In the genomic region with DNA sequence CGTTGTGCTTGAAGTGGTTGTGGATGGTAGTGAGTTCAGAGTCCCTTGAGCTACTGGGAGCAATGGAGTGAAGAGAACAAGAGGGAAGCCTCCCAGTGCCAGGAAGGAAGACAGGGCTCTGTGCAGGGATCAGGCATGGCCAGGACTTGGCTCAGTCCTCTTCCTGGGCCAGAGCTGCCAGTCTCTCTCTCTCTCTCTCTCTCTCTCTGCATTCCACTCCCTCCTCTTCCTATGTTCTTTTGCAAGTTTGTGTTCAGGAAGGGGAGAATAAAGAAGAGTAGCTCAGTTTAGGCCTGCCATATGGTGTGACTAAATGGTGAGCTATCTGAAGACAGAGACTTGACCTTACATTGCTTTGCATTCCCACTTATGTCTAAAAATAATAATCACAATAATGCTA, we compare ENCODE assay signal across 35 cellular contexts. TPM values are rescaled to one million over a fixed set of nuclear protein-coding genes. Genes with fewer than 3 reads are reported as not detected.
DNase-seq lines count a peak whose midpoint lies in the region; ATAC-seq, FAIRE-seq and TF ChIP-seq lines count a peak whose summit lies in the region.
"Had no signal": no experiment of that assay in that cellular context is flagged by ENCODE, and none has a peak within 500 bp of the region (broad histone marks: within the 10 kb centered on the region; RNA-seq: fewer than 3 reads in every experiment).

No MANE protein-coding gene starts in this region.

- no peak overlapping the region for H2AFZ ChIP-seq in astrocyte (ENCODE audit: low read depth, low read length)
- H2AFZ ChIP-seq: parathyroid adenoma had no signal

- no peak overlapping the region for H3K4me2 ChIP-seq in astrocyte (ENCODE audit: low read length)

- H3K27me3 ChIP-seq in astrocyte (ENCODE audit: insufficient read depth, low read length), result peaks cover 4% of the 10 kb centered on the region
- no peaks in the 10 kb centered on the region for H3K27me3 ChIP-seq in thyroid gland
- no peaks in the 10 kb centered on the region for H3K27me3 ChIP-seq in effector memory CD4-positive, alpha-beta T cell (replicated peaks; ENCODE audit: control insufficient read depth, insufficient read depth, low read length, poor library complexity, severe bottlenecking)
- H3K27me3 ChIP-seq: cardiac muscle cell, SJSA1 had no signal

- H3K4me3 Mint-ChIP-seq in astrocyte (ENCODE audit: unreplicated experiment), result no peak overlapping the region
- H3K4me3 Mint-ChIP-seq: immature natural killer cell, T-cell had no signal

- ATAC-seq in Right ventricle myocardium superior (ENCODE audit: poor library complexity) (peak; percentile 60), Right ventricle myocardium inferior (no peak), GM18511 (IDR thresholded peaks at IDR 0.05; ENCODE audit: unreplicated experiment) (no peak), GM21381 (IDR thresholded peaks at IDR 0.05; ENCODE audit: unreplicated experiment) (no peak)
- ATAC-seq: activated naive CD4-positive, alpha-beta T cell treated with anti-CD3 and anti-CD28 coated beads, Interleukin-2, amount 50 U/mL, for 72 hours; left lobe of liver; Panc1; T-cell had no signal

- H3K4me3 ChIP-seq in astrocyte (ENCODE audit: insufficient read depth, low read depth, low read length) (no peak overlapping the region), fibroblast of mammary gland (ENCODE audit: control insufficient read depth, low read depth, low read length) (no peak overlapping the region), thyroid gland (replicated peaks in 1 of 3) (no peak overlapping the region)
- H3K4me3 ChIP-seq in effector memory CD4-positive, alpha-beta T cell (ENCODE audit: insufficient read depth, low read depth, low read length, poor library complexity, severe bottlenecking), result no peak overlapping the region
- H3K4me3 ChIP-seq: cardiac muscle cell, coronary artery, SJSA1 had no signal

- H3K9ac ChIP-seq in astrocyte (ENCODE audit: low read length), result no peak overlapping the region
- H3K9ac ChIP-seq: parathyroid adenoma had no signal

- TF ChIP-seq CTCF in astrocyte (IDR thresholded peaks at IDR 0.05; ENCODE audit: insufficient read depth, low read depth, low read length), result no peak
- TF ChIP-seq CTCF in fibroblast of mammary gland (conservative IDR thresholded peaks at IDR 0.05; ENCODE audit: control insufficient read depth, insufficient read depth, low read depth, low read length), result no peak
- TF ChIP-seq CTCF in thyroid gland (IDR thresholded peaks at IDR 0.05), result no peak

- no peaks in the 10 kb centered on the region for H4K20me1 ChIP-seq in astrocyte (ENCODE audit: insufficient read depth, low read length)

- TF ChIP-seq POLR2A in thyroid gland (IDR thresholded peaks at IDR 0.05), result no peak

- peaks cover 28% of the 10 kb centered on the region for H3K4me1 Mint-ChIP-seq in astrocyte (ENCODE audit: low read depth, unreplicated experiment)
- H3K4me1 Mint-ChIP-seq: immature natural killer cell, T-cell had no signal

- no peaks in the 10 kb centered on the region for H3K36me3 ChIP-seq in astrocyte (ENCODE audit: insufficient read depth, low read length)
- no peaks in the 10 kb centered on the region for H3K36me3 ChIP-seq in thyroid gland
- H3K36me3 ChIP-seq in effector memory CD4-positive, alpha-beta T cell (ENCODE audit: control insufficient read depth, insufficient read depth, low read length), result no peaks in the 10 kb centered on the region
- H3K36me3 ChIP-seq: cardiac muscle cell, SJSA1, WERI-Rb-1 had no signal

- H3K36me3 Mint-ChIP-seq in astrocyte (ENCODE audit: low read depth, unreplicated experiment), result peaks cover 4% of the 10 kb centered on the region
- H3K36me3 Mint-ChIP-seq: activated naive CD4-positive, alpha-beta T cell treated with anti-CD3 and anti-CD28 coated beads, Interleukin-2, amount 50 U/mL, for 72 hours; immature natural killer cell; T-cell had no signal

- no peaks in the 10 kb centered on the region for H3K9me3 ChIP-seq in astrocyte (ENCODE audit: insufficient read depth, low read depth, low read length)
- H3K9me3 ChIP-seq in thyroid gland, result no peaks in the 10 kb centered on the region
- no peaks in the 10 kb centered on the region for H3K9me3 ChIP-seq in effector memory CD4-positive, alpha-beta T cell (ENCODE audit: control insufficient read depth, low read length)
- H3K9me3 ChIP-seq: SJSA1 had no signal

- peak overlapping the region; percentile 48 for H3K27ac Mint-ChIP-seq in astrocyte (ENCODE audit: unreplicated experiment)
- H3K27ac Mint-ChIP-seq: activated T-helper 2 cell treated with anti-CD3 and anti-CD28 coated beads, Interferon-gamma antibody, Interleukin-2, Interleukin-4, amounts not matched to agents 10 μg/mL and 5 μg/mL and 100 μg/mL, durations not matched to agents 14 hours and 24 hours and 36 hours; immature natural killer cell; T-cell had no signal

- intact Hi-C loops in Right ventricle myocardium superior (cut with DNase I), result no loop called here
- intact Hi-C loops in Right ventricle myocardium inferior (cut with DNase I), result no loop called here
- intact Hi-C loops in thyroid gland (cut with DNase I), result no loop called here

- FAIRE-seq in astrocyte (lab: Jason Lieb, UNC), result peak; percentile 9
- FAIRE-seq: GM19239, H54, small intestine, urothelium cell line had no signal

- DNase-seq in Right ventricle myocardium superior (no peak), Right ventricle myocardium inferior (ENCODE audit: missing footprints) (no peak), astrocyte (ENCODE audit: low read depth) (no peak), fibroblast of mammary gland (ENCODE audit: low read depth) (peak; percentile 52), thyroid gland (peak; percentile 23 to 57)
- no peak for DNase-seq in effector memory CD4-positive, alpha-beta T cell
- DNase-seq: activated CD4-positive, alpha-beta T cell treated with anti-CD3 and anti-CD28 coated beads for 48 hours; amygdala; DMS79 treated with DMSO at 0.1 percent for 48 hours; immature natural killer cell; Kasumi-1; mesendoderm; NCI-H146; NCI-H345; retina; small intestine; stimulated activated naive CD4-positive, alpha-beta T cell treated with Interleukin-2 at 50 U/mL for 16 hours; T-cell; WERI-Rb-1 had no signal

- peaks cover 17% of the 10 kb centered on the region for H3K4me1 ChIP-seq in astrocyte (ENCODE audit: insufficient read depth, low read length)
- H3K4me1 ChIP-seq in thyroid gland, result peaks cover 0 to 9% of the 10 kb centered on the region in 2 donors
- no peaks in the 10 kb centered on the region for H3K4me1 ChIP-seq in effector memory CD4-positive, alpha-beta T cell (ENCODE audit: control insufficient read depth, insufficient read depth, low read length, poor library complexity, severe bottlenecking)
- H3K4me1 ChIP-seq: parathyroid adenoma had no signal

- H3K9me3 Mint-ChIP-seq in astrocyte (ENCODE audit: unreplicated experiment), result peaks cover 6% of the 10 kb centered on the region
- H3K9me3 Mint-ChIP-seq: activated naive CD4-positive, alpha-beta T cell treated with anti-CD3 and anti-CD28 coated beads, Interleukin-2, amount 50 U/mL, for 72 hours; activated T-helper 2 cell treated with anti-CD3 and anti-CD28 coated beads, Interferon-gamma antibody, Interleukin-2, Interleukin-4, amounts not matched to agents 10 μg/mL and 5 μg/mL and 100 μg/mL, durations not matched to agents 14 hours and 24 hours and 36 hours; immature natural killer cell; T-cell had no signal

- 27 to 29% methylated on average over 1 of the region's 1 CpG for WGBS in thyroid gland, 2 donors

- H3K27me3 Mint-ChIP-seq in astrocyte (ENCODE audit: low read depth, unreplicated experiment), result no peaks in the 10 kb centered on the region

- H3K27ac ChIP-seq in astrocyte (ENCODE audit: low read depth, low read length) (no peak overlapping the region), thyroid gland (no peak overlapping the region)
- no peak overlapping the region for H3K27ac ChIP-seq in effector memory CD4-positive, alpha-beta T cell (ENCODE audit: insufficient read depth, low read length, poor library complexity, severe bottlenecking)
- H3K27ac ChIP-seq: cardiac muscle cell, coronary artery, parathyroid adenoma, SJSA1, WERI-Rb-1 had no signal

- no peaks in the 10 kb centered on the region for H3K79me2 ChIP-seq in astrocyte (ENCODE audit: insufficient read depth, low read length)
- H3K79me2 ChIP-seq: parathyroid adenoma had no signal

RNA-seq across cellular contexts. Expression of a gene that starts 20.5 kb away (rescaled TPM):
- not detected for total RNA-seq in Right ventricle myocardium superior
- total RNA-seq in Right ventricle myocardium inferior, result not detected
- 0.07 and 0.09 TPM in 2 replicates for total RNA-seq in astrocyte
- total RNA-seq in thyroid gland, result not detected
- total RNA-seq: A172; activated naive CD4-positive, alpha-beta T cell treated with anti-CD3 and anti-CD28 coated beads, Interleukin-2, amount 50 U/mL, for 72 hours; activated T-helper 2 cell treated with anti-CD3 and anti-CD28 coated beads, Interferon-gamma antibody, Interleukin-2, Interleukin-4, amounts not matched to agents 10 μg/mL and 5 μg/mL and 100 μg/mL, durations not matched to agents 14 hours and 24 hours and 36 hours; cardiac muscle cell; glomerular endothelial cell; left lobe of liver; SJSA1; T-cell; temporal lobe had no signal

RNA-seq across cellular contexts. Expression of a gene that starts 44.4 kb away (rescaled TPM):
- total RNA-seq in Right ventricle myocardium superior (not detected), Right ventricle myocardium inferior (not detected), astrocyte (not detected in 2 replicates), thyroid gland (not detected)
- total RNA-seq: A172; activated naive CD4-positive, alpha-beta T cell treated with anti-CD3 and anti-CD28 coated beads, Interleukin-2, amount 50 U/mL, for 72 hours; activated T-helper 2 cell treated with anti-CD3 and anti-CD28 coated beads, Interferon-gamma antibody, Interleukin-2, Interleukin-4, amounts not matched to agents 10 μg/mL and 5 μg/mL and 100 μg/mL, durations not matched to agents 14 hours and 24 hours and 36 hours; cardiac muscle cell; glomerular endothelial cell; left lobe of liver; T-cell; temporal lobe had no signal

Comparison
In these comparisons a context has a peak if more than half of its experiments do, and no peak if none do; other contexts are left out.
1. DNase-seq: peak in fibroblast of mammary gland (single experiment) and thyroid gland (2 of 2); none in Right ventricle myocardium superior (single experiment), Right ventricle myocardium inferior (single experiment), astrocyte (single experiment) and effector memory CD4-positive, alpha-beta T cell (0 of 3).